Comparison of ENCODE assay signal across 10 cellular contexts in the genomic region with DNA sequence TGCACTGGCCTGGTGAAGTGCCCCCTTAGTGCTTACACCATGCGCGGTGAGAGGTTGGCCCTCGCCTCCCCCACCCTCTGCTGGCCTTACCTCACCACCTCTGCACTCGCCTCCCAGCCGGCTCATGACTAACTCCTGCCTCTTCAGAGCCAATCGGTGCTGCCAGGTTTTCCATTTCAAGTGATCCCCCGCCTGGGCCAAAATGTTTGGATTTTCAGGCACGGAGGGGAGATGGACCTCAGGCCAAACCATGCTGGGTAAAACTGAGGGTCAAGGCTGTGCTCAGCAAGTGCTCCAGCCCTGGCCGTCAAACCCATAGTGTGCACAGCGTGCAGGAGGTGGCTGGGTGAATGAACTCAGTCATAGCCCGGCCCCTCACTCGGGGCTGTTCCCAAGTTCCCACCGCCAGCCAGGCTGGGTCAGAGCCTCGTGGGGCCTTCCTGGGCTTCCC.
DNase-seq lines count a peak whose midpoint lies in the region; ATAC-seq and TF ChIP-seq lines count a peak whose summit lies in the region.
"Had no signal": no experiment of that assay in that cellular context is flagged by ENCODE, and none has a peak within 500 bp of the region (broad histone marks: within the 10 kb centered on the region; RNA-seq: fewer than 3 reads in every experiment).

No MANE protein-coding gene starts in this region.

- TF ChIP-seq CTCF in breast epithelium (IDR thresholded peaks at IDR 0.05) (no peak), thyroid gland (IDR thresholded peaks at IDR 0.05) (no peak)

- H3K4me1 ChIP-seq in HUES6 (ENCODE audit: control insufficient read depth, insufficient read depth, low read length) (peaks cover 52% of the 10 kb centered on the region), breast epithelium (peaks cover 12 to 31% of the 10 kb centered on the region in 2 donors), thyroid gland (peaks cover 54 to 71% of the 10 kb centered on the region in 2 donors)

- H3K9ac ChIP-seq in HUES6 (ENCODE audit: low read length) = no peak overlapping the region

- H3K9me3 ChIP-seq in HUES6 (ENCODE audit: control insufficient read depth, insufficient read depth, low read depth, low read length) = no peaks in the 10 kb centered on the region
- H3K9me3 ChIP-seq in breast epithelium = no peaks in the 10 kb centered on the region
- H3K9me3 ChIP-seq in thyroid gland = no peaks in the 10 kb centered on the region

- peak in 1 of 2 donors; percentile 62 for DNase-seq in breast epithelium (ENCODE audit: low spot score in 2 of 2)
- DNase-seq in left kidney (ENCODE audit: low read depth, low spot score) = peak; percentile 41
- DNase-seq in thyroid gland = peak; percentile 93 to 94
- no peak for DNase-seq in cerebellum (ENCODE audit: low spot score)
- DNase-seq: activated CD4-positive, CD25-positive, alpha-beta regulatory T cell treated with anti-CD3 and anti-CD28 coated beads, Interleukin-2, amount 50 U/mL, for 72 hours; NCI-H2171 treated with DMSO at 0.1 percent for 48 hours had no signal

- 26 to 41% methylated on average over 14 of the region's 14 CpGs for WGBS in thyroid gland, 2 donors

- H3K36me3 ChIP-seq in HUES6 (ENCODE audit: control insufficient read depth, insufficient read depth, low read length) (no peaks in the 10 kb centered on the region), breast epithelium (no peaks in the 10 kb centered on the region), thyroid gland (no peaks in the 10 kb centered on the region)

- H3K27ac ChIP-seq in HUES6 (ENCODE audit: low read depth, low read length) (0 out of 2 replicates have a peak overlapping the region, but pooled peaks have one; percentile 43), breast epithelium (peak overlapping the region; percentile 68 to 70), thyroid gland (peak overlapping the region; percentile 79 to 92 (median 84))

- intact Hi-C loops in breast epithelium (cut with DNase I; ENCODE audit: low total_unique reads) = no loop called here
- intact Hi-C loops in thyroid gland (cut with DNase I) = no loop called here

- no peak for TF ChIP-seq POLR2A in breast epithelium (IDR thresholded peaks at IDR 0.05)
- TF ChIP-seq POLR2A in thyroid gland (IDR thresholded peaks at IDR 0.05) = peak in 1 of 2 donors; percentile 53

- H3K27me3 ChIP-seq in HUES6 (ENCODE audit: control insufficient read depth, insufficient read depth, low read length) (no peaks in the 10 kb centered on the region), breast epithelium (no peaks in the 10 kb centered on the region), thyroid gland (no peaks in the 10 kb centered on the region)

- no peak for ATAC-seq in HG02885 (IDR thresholded peaks at IDR 0.05; ENCODE audit: poor library complexity, unreplicated experiment)
- no peak for ATAC-seq in HG03175 (IDR thresholded peaks at IDR 0.05; ENCODE audit: unreplicated experiment)
- ATAC-seq: naive thymus-derived CD8-positive, alpha-beta T cell had no signal

- H3K4me3 ChIP-seq in HUES6 (ENCODE audit: low read depth, low read length) (no peak overlapping the region), breast epithelium (no peak overlapping the region), thyroid gland (replicated peaks in 1 of 3) (no peak overlapping the region)
